ENCODE assay signal across 20 cellular contexts in genomic region chr13:22592515-22592914, GRCh38.
DNase-seq lines count a peak whose midpoint lies in the region; ATAC-seq and TF ChIP-seq lines count a peak whose summit lies in the region.
"Had no signal": no experiment of that assay in that cellular context is flagged by ENCODE, and none has a peak within 500 bp of the region (broad histone marks: within the 10 kb centered on the region; RNA-seq: fewer than 3 reads in every experiment).

No MANE protein-coding gene starts in this region.

- TF ChIP-seq RAD21 in HCT116 (IDR thresholded peaks at IDR 0.05; ENCODE audit: low read depth): no peak

- no peaks in the 10 kb centered on the region for H3K79me2 ChIP-seq in HCT116 (ENCODE audit: insufficient read depth, low read length)

- RAD21 ChIA-PET in HCT116 (lab: Charles Lee; ENCODE audit: low non-redundant PET in 1 of 2, low total read pairs in 2 of 2, uncharacterized antibody in 2 of 2, unreplicated experiment in 2 of 2): no interaction called here

- H3K36me3 ChIP-seq in HCT116 (ENCODE audit: control insufficient read depth in 1 of 2, insufficient read depth in 2 of 2, low read length in 2 of 2) (no peaks in the 10 kb centered on the region), brain microvascular endothelial cell (replicated peaks) (no peaks in the 10 kb centered on the region)

- DNase-seq in HCT116 (ENCODE audit: low read depth, low spot score) (no peak), MV-4-11 (lab: John Stamatoyannopoulos, UW) (peak; percentile 55), epithelial cell of esophagus (ENCODE audit: low read depth) (peak; percentile 1), myocyte (ENCODE audit: low read depth) (peak; percentile 14), ureter (ENCODE audit: low spot score) (no peak), brain microvascular endothelial cell (no peak), medulla oblongata (ENCODE audit: extremely low spot score) (no peak), activated gamma-delta T cell (lab: John Stamatoyannopoulos, UW) (no peak)
- DNase-seq: CD4-positive, CD25-positive, alpha-beta regulatory T cell; DND-41; GF-D8; HFFc6; Karpas-422; NCI-H1092; NCI-H1694; NCI-H2107; NCI-H748 treated with DMSO at 0.1 percent for 48 hours; Right ventricle myocardium superior had no signal

- H3K4me2 ChIP-seq in HCT116 (ENCODE audit: low read length): peak overlapping the region; percentile 31; the same call in 1 of the 2 replicates

- no peak for ATAC-seq in HCT116
- ATAC-seq: HepG2, SK-N-SH treated with all-trans-retinoic acid at 6 μM for 48 hours had no signal

- no peaks in the 10 kb centered on the region for H3K9me2 ChIP-seq in HCT116 (ENCODE audit: insufficient read depth)

- peaks cover 7% of the 10 kb centered on the region in 2 experiments; a peak in 3 of 4 replicates for H3K4me1 ChIP-seq in HCT116 (ENCODE audit: control insufficient read depth in 1 of 2, insufficient read depth in 2 of 2, low read length in 2 of 2)

- H3K4me3 ChIP-seq in HCT116 (replicated peaks in 1 of 2; ENCODE audit: low read depth in 1 of 2, low read length in 2 of 2) (no peak overlapping the region), epithelial cell of esophagus (ENCODE audit: low read length) (no peak overlapping the region), brain microvascular endothelial cell (ENCODE audit: low read depth, low read length) (no peak overlapping the region)

- no peaks in the 10 kb centered on the region for H3K9me3 ChIP-seq in HCT116 (ENCODE audit: control insufficient read depth in 1 of 2, insufficient read depth in 1 of 2, low read depth in 1 of 2, low read length in 2 of 2)

- no peaks in the 10 kb centered on the region for H4K20me1 ChIP-seq in HCT116 (ENCODE audit: insufficient read depth)

- POLR2A ChIA-PET in HCT116 (lab: Charles Lee): no interaction called here

- H2AFZ ChIP-seq in HCT116 (ENCODE audit: low read depth, low read length, poor library complexity, severe bottlenecking): no peak overlapping the region

- H3K27me3 ChIP-seq in HCT116 (ENCODE audit: insufficient read depth, low read length) (no peaks in the 10 kb centered on the region), brain microvascular endothelial cell (replicated peaks) (no peaks in the 10 kb centered on the region)

- BruUV-seq in HCT116 (replicated peaks; lab: Mats Ljungman, UMichigan): no TSS peak

- no peak overlapping the region for H3K27ac ChIP-seq in HCT116 (ENCODE audit: low read depth, low read length)
- no peak overlapping the region for H3K27ac ChIP-seq in brain microvascular endothelial cell

- TF ChIP-seq POLR2A in HCT116 (IDR thresholded peaks at IDR 0.05; ENCODE audit: borderline replicate concordance, extremely low read depth, insufficient read depth, insufficient read length): no peak

- CTCF ChIA-PET in HCT116 (lab: Charles Lee): no interaction called here

- in situ Hi-C loops in brain microvascular endothelial cell (cut with HindIII; ENCODE audit: low pct_ligation_motif_present, low sequenced_read_pairs): no loop called here

- H3K9ac ChIP-seq in HCT116 (ENCODE audit: low read length): no peak overlapping the region

- TF ChIP-seq CTCF in HCT116 (IDR thresholded peaks at IDR 0.05 in 2 of 3, conservative IDR thresholded peaks at IDR 0.05 in 1 of 3; ENCODE audit: borderline replicate concordance in 1 of 3, insufficient read depth in 1 of 3, low read depth in 2 of 3, low read length in 2 of 3): no peak
- TF ChIP-seq CTCF in epithelial cell of esophagus (IDR thresholded peaks at IDR 0.05; ENCODE audit: insufficient read depth, low read depth, low read length, missing control alignments): no peak
- no peak for TF ChIP-seq CTCF in brain microvascular endothelial cell (IDR thresholded peaks at IDR 0.05; ENCODE audit: low read depth, low read length, missing control alignments)

- intact Hi-C loops in HCT116 (cut with micrococcal nuclease): no loop called here

TF ChIP-seq in HCT116, 20 proteins besides CTCF, POLR2A, EP300 and RAD21:
- TF ChIP-seq FOSL1 (IDR thresholded peaks at IDR 0.05; ENCODE audit: low read depth) (no peak), EZH2 (IDR thresholded peaks at IDR 0.05) (no peak), POLR2AphosphoS5 (IDR thresholded peaks at IDR 0.05; ENCODE audit: low read depth, low read length) (no peak), SRF (IDR thresholded peaks at IDR 0.05; ENCODE audit: low read depth) (no peak), REST (IDR thresholded peaks at IDR 0.05; ENCODE audit: low read depth) (no peak), EGR1 (IDR thresholded peaks at IDR 0.05; ENCODE audit: low read depth) (no peak), MAX (IDR thresholded peaks at IDR 0.05) (no peak), ELF1 (IDR thresholded peaks at IDR 0.05; ENCODE audit: borderline replicate concordance, low read depth) (no peak)
- TF ChIP-seq, protein P1, sequence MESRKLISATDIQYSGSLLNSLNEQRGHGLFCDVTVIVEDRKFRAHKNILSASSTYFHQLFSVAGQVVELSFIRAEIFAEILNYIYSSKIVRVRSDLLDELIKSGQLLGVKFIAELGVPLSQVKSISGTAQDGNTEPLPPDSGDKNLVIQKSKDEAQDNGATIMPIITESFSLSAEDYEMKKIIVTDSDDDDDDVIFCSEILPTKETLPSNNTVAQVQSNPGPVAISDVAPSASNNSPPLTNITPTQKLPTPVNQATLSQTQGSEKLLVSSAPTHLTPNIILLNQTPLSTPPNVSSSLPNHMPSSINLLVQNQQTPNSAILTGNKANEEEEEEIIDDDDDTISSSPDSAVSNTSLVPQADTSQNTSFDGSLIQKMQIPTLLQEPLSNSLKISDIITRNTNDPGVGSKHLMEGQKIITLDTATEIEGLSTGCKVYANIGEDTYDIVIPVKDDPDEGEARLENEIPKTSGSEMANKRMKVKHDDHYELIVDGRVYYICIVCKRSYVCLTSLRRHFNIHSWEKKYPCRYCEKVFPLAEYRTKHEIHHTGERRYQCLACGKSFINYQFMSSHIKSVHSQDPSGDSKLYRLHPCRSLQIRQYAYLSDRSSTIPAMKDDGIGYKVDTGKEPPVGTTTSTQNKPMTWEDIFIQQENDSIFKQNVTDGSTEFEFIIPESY (IDR thresholded peaks at IDR 0.05; ENCODE audit: extremely low read depth, insufficient replicate concordance, low read length): no peak

Comparison
In these comparisons a context has a peak if more than half of its experiments do, and no peak if none do; other contexts are left out.
1. DNase-seq: peak in MV-4-11 (single experiment), epithelial cell of esophagus (single experiment) and myocyte (single experiment); none in HCT116 (single experiment), ureter (single experiment), brain microvascular endothelial cell (single experiment), medulla oblongata (single experiment) and activated gamma-delta T cell (single experiment).